10 cellular contexts compared by ENCODE assay signal in genomic region chr9:94373779-94374175, GRCh38. TPM values are rescaled to one million over a fixed set of nuclear protein-coding genes. Genes with fewer than 3 reads are reported as not detected.
DNase-seq lines count a peak whose midpoint lies in the region; ATAC-seq, FAIRE-seq and TF ChIP-seq lines count a peak whose summit lies in the region.
"Not testable (repeated sequence)": the region's sequence is repeated elsewhere in the genome, so short reads cannot be mapped to it uniquely, and the experiment has no call there.
"Had no signal": no experiment of that assay in that cellular context is flagged by ENCODE, and none has a peak within 500 bp of the region (broad histone marks: within the 10 kb centered on the region; RNA-seq: fewer than 3 reads in every experiment).

No MANE protein-coding gene starts in this region.

- TSS peak; percentile 92 for BruUV-seq in HepG2 (replicated peaks; lab: Mats Ljungman, UMichigan)

- not testable (repeated sequence) for H3K36me3 Mint-ChIP-seq in CD4-positive, CD25-positive, alpha-beta regulatory T cell; osteocyte (ENCODE audit: unreplicated experiment)

- POLR2A ChIA-PET in HepG2 (lab: Yijun Ruan, JAX): not testable (repeated sequence)

- peak overlapping the region; percentile 73; the same call in 1 of the 2 replicates for H2AFZ ChIP-seq in KMS-11 (ENCODE audit: low read depth)
- H2AFZ ChIP-seq in HepG2 (ENCODE audit: low read length): not testable (repeated sequence)

- peak overlapping the region; percentile 62 for H3K27ac ChIP-seq in CD4-positive, CD25-positive, alpha-beta regulatory T cell (ENCODE audit: insufficient read depth, low read length, poor library complexity, severe bottlenecking)
- H3K27ac ChIP-seq in KMS-11: peak overlapping the region; percentile 43; the same call in 1 of the 2 replicates
- peak overlapping the region; percentile 14 to 55 for H3K27ac ChIP-seq in esophagus (ENCODE audit: low read depth in 2 of 2, low read length in 1 of 2)
- peak overlapping the region; percentile 64 for H3K27ac ChIP-seq in HepG2 (ENCODE audit: extremely low read length, insufficient read depth, low read length)
- H3K27ac ChIP-seq in thoracic aorta: peak overlapping the region; percentile 32 to 71

- not testable (repeated sequence) for TF ChIP-seq EP300 in HepG2 (IDR thresholded peaks at IDR 0.05; ENCODE audit: low read depth in 2 of 2, low read length in 2 of 2); HepG2 (CRISPR knock-in tag; IDR thresholded peaks at IDR 0.05; ENCODE audit: borderline replicate concordance)

- not testable (repeated sequence) for H3K36me3 ChIP-seq in CD4-positive, CD25-positive, alpha-beta regulatory T cell (ENCODE audit: control insufficient read depth, insufficient read depth, low read length); KMS-11 (ENCODE audit: insufficient read depth); esophagus (ENCODE audit: control insufficient read depth in 2 of 2, insufficient read depth in 2 of 2, low read length in 1 of 2); HepG2 (replicated peaks in 1 of 2; ENCODE audit: control insufficient read depth in 1 of 2, insufficient read depth in 2 of 2, low read length in 2 of 2); thoracic aorta

- peak overlapping the region; percentile 79 for H3K4me3 ChIP-seq in CD4-positive, CD25-positive, alpha-beta regulatory T cell (ENCODE audit: low read depth, low read length)
- H3K4me3 ChIP-seq in KMS-11 (IDR thresholded peaks at IDR 0.05; ENCODE audit: insufficient read depth, low read depth, low read length): not testable (repeated sequence)
- H3K4me3 ChIP-seq in WI38 (ENCODE audit: low read depth, low read length) (peak overlapping the region; percentile 49), astrocyte of the spinal cord (ENCODE audit: low read depth, low read length) (peak overlapping the region; percentile 39), esophagus (ENCODE audit: low read depth in 1 of 2, low read length in 2 of 2) (peak overlapping the region; percentile 64 to 75), HepG2 (replicated peaks in 1 of 3; ENCODE audit: insufficient read depth in 1 of 3, low read depth in 2 of 3, low read length in 3 of 3) (peak overlapping the region; percentile 54 to 66 (median 64); a peak in 5 of 6 replicates), thoracic aorta (peak overlapping the region; percentile 75)

- intact Hi-C loops in HepG2 (cut with micrococcal nuclease; ENCODE audit: unreplicated experiment): not testable (repeated sequence)

- peaks cover 0 to 15% (median 5%) of the 10 kb centered on the region in 4 donors for H3K4me1 Mint-ChIP-seq in CD4-positive, CD25-positive, alpha-beta regulatory T cell
- not testable (repeated sequence) for H3K4me1 Mint-ChIP-seq in osteocyte (ENCODE audit: unreplicated experiment)

- not testable (repeated sequence) for H3K9me3 ChIP-seq in CD4-positive, CD25-positive, alpha-beta regulatory T cell (ENCODE audit: control insufficient read depth in 2 of 2, low read length in 2 of 2); esophagus (ENCODE audit: control insufficient read depth in 2 of 2, insufficient read depth in 1 of 2, low read depth in 1 of 2, low read length in 1 of 2); HepG2 (ENCODE audit: low read length); thoracic aorta

- not testable (repeated sequence) for TF ChIP-seq RAD21 in HepG2 (CRISPR knock-in tag; IDR thresholded peaks at IDR 0.05)

- FAIRE-seq in HepG2 (lab: Jason Lieb, UNC): not testable (repeated sequence)

- H3K27ac Mint-ChIP-seq in CD4-positive, CD25-positive, alpha-beta regulatory T cell: peak overlapping the region; percentile 60 to 90 (median 85)
- peak overlapping the region; percentile 81 for H3K27ac Mint-ChIP-seq in osteocyte (ENCODE audit: unreplicated experiment)

- not testable (repeated sequence) for H3K27me3 ChIP-seq in CD4-positive, CD25-positive, alpha-beta regulatory T cell (ENCODE audit: control insufficient read depth, insufficient read depth, low read length); KMS-11 (ENCODE audit: insufficient read depth, low read depth); esophagus (ENCODE audit: control insufficient read depth in 1 of 2, insufficient read depth in 2 of 2, low read length in 2 of 2); HepG2 (ENCODE audit: control insufficient read depth in 1 of 2, insufficient read depth in 2 of 2, low read length in 2 of 2); thoracic aorta (replicated peaks; ENCODE audit: insufficient read depth)

- TF ChIP-seq CTCF in KMS-11 (conservative IDR thresholded peaks at IDR 0.05; ENCODE audit: low read depth, low read length); WI38 (IDR thresholded peaks at IDR 0.05; ENCODE audit: low read depth, low read length); astrocyte of the spinal cord (IDR thresholded peaks at IDR 0.05; ENCODE audit: low read depth, low read length); HepG2 (CRISPR knock-in tag; IDR thresholded peaks at IDR 0.05); osteocyte (IDR thresholded peaks at IDR 0.05); thoracic aorta (IDR thresholded peaks at IDR 0.05): not testable (repeated sequence)

- DNase-seq in CD4-positive, CD25-positive, alpha-beta regulatory T cell; astrocyte of the spinal cord (ENCODE audit: low read depth, low spot score); HepG2 (ENCODE audit: low spot score); osteocyte (ENCODE audit: extremely low spot score, unreplicated experiment); thoracic aorta (ENCODE audit: low spot score): not testable (repeated sequence)

- CTCF ChIA-PET in HepG2 (lab: Yijun Ruan, JAX; ENCODE audit: low intra/inter-chr PET ratio, low total read pairs): not testable (repeated sequence)

- H3K4me1 ChIP-seq in CD4-positive, CD25-positive, alpha-beta regulatory T cell (ENCODE audit: control insufficient read depth, insufficient read depth, low read length, poor library complexity, severe bottlenecking); KMS-11 (ENCODE audit: low read depth, poor library complexity, severe bottlenecking); esophagus (ENCODE audit: control insufficient read depth in 2 of 2, insufficient read depth in 2 of 2, low read length in 1 of 2); HepG2 (ENCODE audit: insufficient read depth, low read length); thoracic aorta (ENCODE audit: control insufficient read depth in 1 of 2, low read depth in 2 of 2): not testable (repeated sequence)

- H3K27me3 Mint-ChIP-seq in CD4-positive, CD25-positive, alpha-beta regulatory T cell; osteocyte (ENCODE audit: unreplicated experiment): not testable (repeated sequence)

- not testable (repeated sequence) for ATAC-seq in CD4-positive, CD25-positive, alpha-beta regulatory T cell (ENCODE audit: low read depth in 2 of 2); HepG2; thoracic aorta (ENCODE audit: insufficient number of reproducible peaks, low FRiP score, low read depth)

- not testable (repeated sequence) for H3K9ac ChIP-seq in KMS-11
- H3K9ac ChIP-seq in HepG2 (ENCODE audit: insufficient read depth, low read depth, low read length): peak overlapping the region; percentile 69

- peak overlapping the region; percentile 91 to 98 (median 96) for H3K4me3 Mint-ChIP-seq in CD4-positive, CD25-positive, alpha-beta regulatory T cell
- H3K4me3 Mint-ChIP-seq in osteocyte (ENCODE audit: unreplicated experiment): peak overlapping the region; percentile 74

- WGBS in esophagus, 2 donors: 25 to 44% methylated on average over 5 to 7 of the region's 11 CpGs
- WGBS in HepG2 (ENCODE audit: low lambda C conversion rate): 10% methylated on average over 7 of the region's 11 CpGs

- in situ Hi-C loops in astrocyte of the spinal cord (cut with HindIII; ENCODE audit: low sequenced_read_pairs); HepG2 (cut with HindIII; ENCODE audit: extremely low pct_ligation_motif_present, low pct_unique_long_range_greater_than_20kb): not testable (repeated sequence)

- H4K20me1 ChIP-seq in KMS-11 (ENCODE audit: insufficient read depth); HepG2 (ENCODE audit: insufficient read depth, low read length): not testable (repeated sequence)

- not testable (repeated sequence) for H3K4me2 ChIP-seq in KMS-11
- peak overlapping the region; percentile 63 for H3K4me2 ChIP-seq in HepG2 (ENCODE audit: low read depth, low read length)

- H3K9me3 Mint-ChIP-seq in CD4-positive, CD25-positive, alpha-beta regulatory T cell; osteocyte (ENCODE audit: unreplicated experiment): not testable (repeated sequence)

- not testable (repeated sequence) for TF ChIP-seq POLR2A in HepG2 (IDR thresholded peaks at IDR 0.05; ENCODE audit: insufficient read depth in 1 of 2, low read depth in 2 of 2, low read length in 2 of 2)

- H3K79me2 ChIP-seq in KMS-11 (ENCODE audit: insufficient read depth, low read depth): peaks cover 15% of the 10 kb centered on the region
- not testable (repeated sequence) for H3K79me2 ChIP-seq in HepG2 (ENCODE audit: insufficient read depth, low read length)

RNA-seq across cellular contexts. Expression of gene NUTM2F, which starts 45.3 kb away (rescaled TPM):
- total RNA-seq in CD4-positive, CD25-positive, alpha-beta regulatory T cell: not detected
- polyA plus RNA-seq in CD4-positive, CD25-positive, alpha-beta regulatory T cell: not detected
- polyA plus RNA-seq in esophagus: not detected
- 0.07 and 0.09 TPM in 2 replicates for total RNA-seq in HepG2 (2016; rRNA removed; fragmentation: Illumina TruSeq; extraction: Trizol)
- total RNA-seq in HepG2 (2016; cell fraction: cytosol; rRNA removed; fragmentation: Illumina TruSeq; extraction: Trizol; ENCODE audit: low read depth): 0.10 TPM in 1 of 2 replicates, not detected in the other
- total RNA-seq in HepG2 (2016; cell fraction: insoluble cytoplasmic fraction; rRNA removed; fragmentation: Illumina TruSeq; extraction: Trizol): 0.06 and 0.09 TPM in 2 replicates
- not detected in 2 replicates for total RNA-seq in HepG2 (2016; cell fraction: membrane; rRNA removed; fragmentation: Illumina TruSeq; extraction: Trizol)
- total RNA-seq in HepG2 (2016; cell fraction: nucleus; rRNA removed; fragmentation: Illumina TruSeq; extraction: Trizol): not detected in 2 replicates
- polyA plus RNA-seq in HepG2 (2011; rRNA removed): 0.10 TPM in 1 of 2 replicates, not detected in the other
- 0.03 TPM in 2 replicates for polyA plus RNA-seq in HepG2 (2011; cell fraction: cytosol; rRNA removed)
- polyA plus RNA-seq in HepG2 (2011; cell fraction: nucleus; rRNA removed): 0.06 and 0.09 TPM in 2 replicates
- not detected in 2 replicates for polyA plus RNA-seq in HepG2 (2012)
- polyA plus RNA-seq in HepG2 (2016; cell fraction: cytosol; fragmentation: Illumina TruSeq; extraction: Trizol; ENCODE audit: low read depth): not detected in 2 replicates
- polyA plus RNA-seq in HepG2 (2016; cell fraction: insoluble cytoplasmic fraction; fragmentation: Illumina TruSeq; extraction: Trizol; ENCODE audit: low read depth): 0.14 TPM in 1 of 2 replicates, not detected in the other
- not detected in 2 replicates for polyA plus RNA-seq in HepG2 (2016; cell fraction: membrane; fragmentation: Illumina TruSeq; extraction: Trizol; ENCODE audit: low read depth)
- polyA plus RNA-seq in HepG2 (2016; cell fraction: nucleus; fragmentation: Illumina TruSeq; extraction: Trizol; ENCODE audit: insufficient read depth, low read depth): 0.23 TPM in 1 of 2 replicates, not detected in the other
- not detected in 2 replicates for polyA minus RNA-seq in HepG2 (2011; rRNA and poly(A)+ RNA removed; ENCODE audit: low replicate concordance)
- not detected in 2 replicates for polyA minus RNA-seq in HepG2 (2011; cell fraction: cytosol; rRNA and poly(A)+ RNA removed)
- polyA minus RNA-seq in HepG2 (2011; cell fraction: nucleus; rRNA and poly(A)+ RNA removed): not detected in 2 replicates
- not detected in 2 replicates for total RNA-seq in osteocyte
- total RNA-seq in thoracic aorta: not detected
- total RNA-seq: cardiac septum, mucosa of gallbladder had no signal
